Comparison of ENCODE assay signal across 8 cellular contexts in the genomic region with DNA sequence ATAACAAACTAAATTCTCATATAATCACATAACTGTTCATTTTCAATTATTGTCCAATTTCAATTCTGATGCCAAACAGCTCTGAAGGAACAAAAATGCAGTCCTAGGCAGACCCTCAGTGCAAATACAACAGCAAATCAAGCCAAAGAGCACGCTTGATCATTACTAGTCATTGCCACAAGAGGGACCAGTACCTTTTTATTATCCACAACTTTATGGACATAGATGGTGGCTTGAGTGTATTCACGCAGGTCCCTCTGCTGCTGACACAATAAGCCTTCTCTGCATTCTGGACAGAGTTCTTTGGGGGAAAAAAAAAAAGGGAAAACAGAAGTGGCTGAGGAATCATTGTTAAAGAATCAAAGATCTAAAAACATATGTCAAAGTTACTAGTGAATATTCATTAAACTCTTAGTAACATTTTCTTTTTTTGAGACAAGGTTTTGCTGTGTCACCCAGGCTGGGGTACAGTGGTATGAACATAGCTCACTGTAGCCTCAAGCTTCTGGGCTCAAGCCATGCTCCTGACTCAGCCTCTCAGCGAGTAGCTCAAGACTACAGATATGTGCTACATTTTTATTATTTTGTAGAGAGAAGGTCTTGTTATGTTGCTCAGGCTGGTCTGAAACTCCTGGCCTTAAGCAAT. TPM values are rescaled to one million over a fixed set of nuclear protein-coding genes. Genes with fewer than 3 reads are reported as not detected.
DNase-seq lines count a peak whose midpoint lies in the region; ATAC-seq and FAIRE-seq lines count a peak whose summit lies in the region.

No MANE protein-coding gene starts in this region.

- DNase-seq in A172 (ENCODE audit: low spot score) (peak; percentile 32), NCI-H2227 treated with DMSO at 0.1 percent for 48 hours (lab: John Stamatoyannopoulos, UW) (peak; percentile 35), non-pigmented ciliary epithelial cell (ENCODE audit: low read depth) (peak; percentile 53), posterior vena cava (ENCODE audit: low spot score) (no peak)

- peak; percentile 85 for FAIRE-seq in G401.6 (lab: Jason Lieb, UNC)

- intact Hi-C loops in posterior vena cava (cut with DNase I), result no loop called here

- ATAC-seq in HG02588 (IDR thresholded peaks at IDR 0.05; ENCODE audit: unreplicated experiment) (no peak), HG03095 (IDR thresholded peaks at IDR 0.05; ENCODE audit: unreplicated experiment) (no peak)

- H3K27ac ChIP-seq in cingulate gyrus (ENCODE audit: low read depth, low read length), result peak overlapping the region; percentile 58

RNA-seq across cellular contexts. Expression of a gene that starts 34.3 kb away (rescaled TPM):
- total RNA-seq in A172 (2014; rRNA removed; shearing (Covaris generic)), result 0.93 and 1.1 TPM in 2 replicates
- total RNA-seq in posterior vena cava, result 1 to 10 TPM in 1 of 2 donors, under 1 TPM in 1; 0.38 to 1.2 TPM
